In the genomic region with DNA sequence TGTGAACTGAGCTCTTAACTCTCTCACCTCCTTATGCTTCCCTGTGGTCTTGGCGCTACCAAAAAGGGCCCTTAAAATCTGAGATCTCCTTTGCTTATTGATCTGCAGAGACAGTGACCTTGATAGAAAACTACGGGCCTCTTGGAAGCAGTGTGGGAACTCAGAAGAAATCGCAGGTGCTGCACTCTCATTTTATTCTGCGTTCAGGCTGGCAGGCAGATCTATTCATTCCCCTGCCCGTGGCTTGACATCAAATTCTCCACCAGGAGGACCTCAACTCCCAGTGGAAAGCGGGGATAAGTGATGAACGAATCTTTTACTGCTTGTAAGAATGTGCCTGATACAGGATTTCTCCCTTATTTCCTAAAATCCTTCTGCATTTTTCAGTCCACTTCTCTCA, we compare ENCODE assay signal across 23 cellular contexts.
A peak's percentile ranks its signal among the peaks of the same experiment; 100 is the strongest.
DNase-seq lines count a peak whose midpoint lies in the region; ATAC-seq, FAIRE-seq and TF ChIP-seq lines count a peak whose summit lies in the region.
"Had no signal": no experiment of that assay in that cellular context is flagged by ENCODE, and none has a peak within 500 bp of the region (broad histone marks: within the 10 kb centered on the region; RNA-seq: fewer than 3 reads in every experiment).

No MANE protein-coding gene starts in this region.

- peaks cover 68% of the 10 kb centered on the region for H3K4me1 Mint-ChIP-seq in glutamatergic neuron (ENCODE audit: low read depth, unreplicated experiment)
- H3K4me1 Mint-ChIP-seq: CD14-positive monocyte; CD4-positive, alpha-beta memory T cell; CD4-positive, CD25-positive, alpha-beta regulatory T cell; CD8-positive, alpha-beta memory T cell had no signal

- peak in 3 of 4 donors; percentile 29 to 75 (median 55) for ATAC-seq in pancreas
- no peak for ATAC-seq in GM19324 (IDR thresholded peaks at IDR 0.05; ENCODE audit: low FRiP score, unreplicated experiment)

- no peak for FAIRE-seq in pancreas (lab: Jason Lieb, UNC)
- FAIRE-seq: A204.1, G401.6, GM12891, GM19239 had no signal

- no peaks in the 10 kb centered on the region for H3K36me3 ChIP-seq in cardiac muscle cell
- no peaks in the 10 kb centered on the region for H3K36me3 ChIP-seq in left ventricle myocardium inferior
- H3K36me3 ChIP-seq in pancreas = no peaks in the 10 kb centered on the region
- H3K36me3 ChIP-seq: BE2C, BLaER1 had no signal

- no peaks in the 10 kb centered on the region for H3K9me3 ChIP-seq in cardiac muscle cell (ENCODE audit: low read depth)
- H3K9me3 ChIP-seq in left ventricle myocardium inferior (replicated peaks) = no peaks in the 10 kb centered on the region
- H3K9me3 ChIP-seq in pancreas = no peaks in the 10 kb centered on the region
- H3K9me3 ChIP-seq: BE2C had no signal

- peak overlapping the region; percentile 6 for H3K27ac Mint-ChIP-seq in glutamatergic neuron (ENCODE audit: unreplicated experiment)
- H3K27ac Mint-ChIP-seq: CD14-positive monocyte; CD4-positive, alpha-beta memory T cell; CD4-positive, CD25-positive, alpha-beta regulatory T cell; CD8-positive, alpha-beta memory T cell had no signal

- H3K4me1 ChIP-seq in cardiac muscle cell (ENCODE audit: low read depth) = peaks cover 31% of the 10 kb centered on the region
- H3K4me1 ChIP-seq in left ventricle myocardium inferior = peaks cover 7% of the 10 kb centered on the region
- peaks cover 0 to 9% (median 5%) of the 10 kb centered on the region in 3 donors for H3K4me1 ChIP-seq in pancreas
- H3K4me1 ChIP-seq: BE2C, BLaER1 had no signal

- DNase-seq in cardiac muscle cell (ENCODE audit: low read depth in 1 of 2, low spot score in 1 of 2) (no peak), left ventricle myocardium inferior (no peak), glutamatergic neuron (no peak), pancreas (no peak), head of caudate nucleus (no peak)
- DNase-seq: 8988T; ACHN; BE2C; C1 segment of cervical spinal cord; CD4-positive, alpha-beta memory T cell; CD4-positive, CD25-positive, alpha-beta regulatory T cell; CD8-positive, alpha-beta memory T cell; COR-L47; DMS 273 treated with DMSO at 0.1 percent for 48 hours; DMS79 treated with DMSO at 0.1 percent for 48 hours; GF-D8 had no signal

- H3K4me3 ChIP-seq in cardiac muscle cell (no peak overlapping the region), left ventricle myocardium inferior (no peak overlapping the region), pancreas (no peak overlapping the region)
- H3K4me3 ChIP-seq: BLaER1 had no signal

- H3K4me3 Mint-ChIP-seq in glutamatergic neuron (ENCODE audit: unreplicated experiment) = peak overlapping the region; percentile 27
- H3K4me3 Mint-ChIP-seq: CD14-positive monocyte; CD4-positive, alpha-beta memory T cell; CD4-positive, CD25-positive, alpha-beta regulatory T cell had no signal

- H3K27me3 ChIP-seq in cardiac muscle cell = no peaks in the 10 kb centered on the region
- H3K27me3 ChIP-seq in left ventricle myocardium inferior (ENCODE audit: low read depth) = no peaks in the 10 kb centered on the region
- no peaks in the 10 kb centered on the region for H3K27me3 ChIP-seq in pancreas
- H3K27me3 ChIP-seq: BLaER1 had no signal

- peak overlapping the region; percentile 5 for H3K27ac ChIP-seq in cardiac muscle cell
- H3K27ac ChIP-seq in left ventricle myocardium inferior (replicated peaks) = no peak overlapping the region
- H3K27ac ChIP-seq in pancreas = no peak overlapping the region
- H3K27ac ChIP-seq: BLaER1 had no signal

- intact Hi-C loops in left ventricle myocardium inferior (cut with micrococcal nuclease) = no loop called here
- intact Hi-C loops in pancreas (cut with DNase I) = no loop called here
- intact Hi-C loops in head of caudate nucleus (cut with DNase I) = no loop called here

- peaks cover 9% of the 10 kb centered on the region for H3K27me3 Mint-ChIP-seq in glutamatergic neuron (ENCODE audit: unreplicated experiment)
- H3K27me3 Mint-ChIP-seq: CD4-positive, CD25-positive, alpha-beta regulatory T cell had no signal

- H3K9me3 Mint-ChIP-seq in glutamatergic neuron (ENCODE audit: unreplicated experiment) = peaks cover 17% of the 10 kb centered on the region

- 28 to 30% methylated on average over 7 of the region's 7 CpGs for WGBS in pancreas, 2 donors

- no peaks in the 10 kb centered on the region for H3K36me3 Mint-ChIP-seq in glutamatergic neuron (ENCODE audit: unreplicated experiment)
- H3K36me3 Mint-ChIP-seq: CD14-positive monocyte; CD4-positive, alpha-beta memory T cell; CD4-positive, CD25-positive, alpha-beta regulatory T cell had no signal

- no peak for TF ChIP-seq CTCF in cardiac muscle cell (IDR thresholded peaks at IDR 0.05; ENCODE audit: low read depth, low read length)
- no peak for TF ChIP-seq CTCF in left ventricle myocardium inferior (IDR thresholded peaks at IDR 0.05; ENCODE audit: borderline replicate concordance)
- TF ChIP-seq CTCF in glutamatergic neuron (IDR thresholded peaks at IDR 0.05; ENCODE audit: partially characterized antibody, unreplicated experiment) = no peak
- no peak for TF ChIP-seq CTCF in pancreas (IDR thresholded peaks at IDR 0.05)
